In the genomic region with DNA sequence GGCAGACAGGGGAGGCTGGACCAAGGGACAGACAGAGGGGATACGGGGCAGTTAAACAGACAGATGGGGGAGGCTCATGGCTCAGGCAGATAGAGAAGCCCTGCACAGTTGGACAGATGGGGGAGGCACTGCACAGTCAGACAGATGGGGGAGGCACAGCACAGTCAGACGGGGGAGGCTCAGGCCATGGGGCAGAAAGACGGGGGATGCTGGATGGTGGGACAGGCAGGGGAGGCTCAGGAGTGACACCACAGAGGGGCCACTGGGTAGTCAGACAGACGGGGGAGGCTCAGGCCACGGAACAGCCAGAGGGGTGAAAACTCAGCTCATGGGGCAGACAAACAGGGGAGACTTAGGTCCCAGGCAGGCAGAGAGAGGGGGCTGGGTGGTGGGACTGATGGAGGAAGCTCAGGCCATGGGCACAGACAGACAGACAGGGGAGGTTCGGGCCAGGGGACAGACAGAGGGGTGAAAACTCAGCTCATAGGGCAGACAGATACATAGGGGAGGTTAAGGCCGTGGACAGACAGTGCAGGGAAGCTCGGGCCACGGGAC, we compare ENCODE assay signal across 8 cellular contexts. TPM values are rescaled to one million over a fixed set of nuclear protein-coding genes. Genes with fewer than 3 reads are reported as not detected.
DNase-seq lines count a peak whose midpoint lies in the region; ATAC-seq and TF ChIP-seq lines count a peak whose summit lies in the region.

No MANE protein-coding gene starts in this region.

- no peak for TF ChIP-seq RAD21 in SK-N-SH (IDR thresholded peaks at IDR 0.05; ENCODE audit: low read length)

- TF ChIP-seq EP300 in SK-N-SH (IDR thresholded peaks at IDR 0.05; ENCODE audit: borderline replicate concordance in 1 of 2, low read depth in 1 of 2, low read length in 1 of 2) = no peak

- H2AFZ ChIP-seq in SK-N-SH (ENCODE audit: low read depth) = peak overlapping the region; percentile 99; the same call in 1 of the 2 replicates

- no peak overlapping the region for H3K27ac ChIP-seq in SK-N-SH (ENCODE audit: low read depth in 2 of 2, low read length in 1 of 2)
- H3K27ac ChIP-seq in stomach smooth muscle (ENCODE audit: low read length) = peak overlapping the region; percentile 49

- H3K79me2 ChIP-seq in SK-N-SH (ENCODE audit: insufficient read depth) = peaks cover 55% of the 10 kb centered on the region

- TF ChIP-seq CTCF in SK-N-SH (IDR thresholded peaks at IDR 0.05) (no peak), kidney epithelial cell (IDR thresholded peaks at IDR 0.05; ENCODE audit: insufficient read depth, low read length, poor library complexity, severe bottlenecking) (no peak)

- H3K36me3 Mint-ChIP-seq in activated naive CD8-positive, alpha-beta T cell treated with anti-CD3 and anti-CD28 coated beads for 36 hours = peaks cover 12% of the 10 kb centered on the region

- H3K4me3 Mint-ChIP-seq in activated naive CD8-positive, alpha-beta T cell treated with anti-CD3 and anti-CD28 coated beads for 36 hours = peak overlapping the region; percentile 93

- peak overlapping the region; percentile 79 for H3K27ac Mint-ChIP-seq in activated naive CD8-positive, alpha-beta T cell treated with anti-CD3 and anti-CD28 coated beads for 36 hours

- no peaks in the 10 kb centered on the region for H3K27me3 Mint-ChIP-seq in activated naive CD8-positive, alpha-beta T cell treated with anti-CD3 and anti-CD28 coated beads for 36 hours

- POLR2A ChIA-PET in SK-N-SH (lab: Yijun Ruan, JAX) = interaction anchor here (0.6 to 1.1 kb wide), 3 partner anchors 17 to 206 kb away, joined by 3 to 5 read pairs (median 3); no protein-coding TSS in a partner anchor

- WGBS in SK-N-SH (ENCODE audit: low lambda C conversion rate) = 38% methylated on average over 9 of the region's 9 CpGs

- no peaks in the 10 kb centered on the region for H3F3A ChIP-seq in SK-N-SH (replicated peaks; ENCODE audit: insufficient read depth)

- H3K4me2 ChIP-seq in SK-N-SH = peak overlapping the region; percentile 97

- peaks cover 31% of the 10 kb centered on the region for H3K4me1 Mint-ChIP-seq in activated naive CD8-positive, alpha-beta T cell treated with anti-CD3 and anti-CD28 coated beads for 36 hours

- H3K4me3 ChIP-seq in SK-N-SH (ENCODE audit: low read depth in 2 of 2, low read length in 1 of 2) (peak overlapping the region; percentile 67 to 98), kidney epithelial cell (ENCODE audit: low read depth, low read length) (peak overlapping the region; percentile 89), stomach smooth muscle (ENCODE audit: low read length in 2 of 2) (peak overlapping the region; percentile 75 to 94)

- H3K9ac ChIP-seq in SK-N-SH = peak overlapping the region; percentile 58
- peak overlapping the region; percentile 71 to 76 for H3K9ac ChIP-seq in stomach smooth muscle (ENCODE audit: low read length in 2 of 2)

- H3K27me3 ChIP-seq in SK-N-SH (ENCODE audit: insufficient read depth) (no peaks in the 10 kb centered on the region), kidney epithelial cell (ENCODE audit: control insufficient read depth, insufficient read depth, low read length) (no peaks in the 10 kb centered on the region), stomach smooth muscle (ENCODE audit: control insufficient read depth in 1 of 2, insufficient read depth in 2 of 2, low read length in 2 of 2) (no peaks in the 10 kb centered on the region)

- H3K9me3 ChIP-seq in SK-N-SH = no peaks in the 10 kb centered on the region
- no peaks in the 10 kb centered on the region for H3K9me3 ChIP-seq in stomach smooth muscle (ENCODE audit: control insufficient read depth in 2 of 2, low read length in 2 of 2)

- H4K20me1 ChIP-seq in SK-N-SH (ENCODE audit: insufficient read depth) = peaks cover 11% of the 10 kb centered on the region; the same call in 1 of the 2 replicates

- CTCF ChIA-PET in SK-N-SH (lab: Yijun Ruan, JAX) = interaction anchor here (0.9 to 7.3 kb wide), 7 partner anchors 10 to 281 kb away, joined by 3 to 73 read pairs (median 5); a partner anchor contains a TSS

- peaks cover 3 to 15% of the 10 kb centered on the region in 2 experiments; a peak in 1 of 4 replicates for H3K4me1 ChIP-seq in SK-N-SH (ENCODE audit: control insufficient read depth in 1 of 2, insufficient read depth in 2 of 2, low read depth in 1 of 2, low read length in 1 of 2)
- H3K4me1 ChIP-seq in stomach smooth muscle (ENCODE audit: control insufficient read depth, insufficient read depth, low read length) = peaks cover 26% of the 10 kb centered on the region

- H3K36me3 ChIP-seq in SK-N-SH (replicated peaks in 1 of 2; ENCODE audit: control insufficient read depth in 1 of 2, insufficient read depth in 2 of 2, low read length in 1 of 2) (no peaks in the 10 kb centered on the region), kidney epithelial cell (ENCODE audit: control insufficient read depth, insufficient read depth, low read length) (peaks cover 1% of the 10 kb centered on the region), stomach smooth muscle (ENCODE audit: control insufficient read depth in 2 of 2, insufficient read depth in 2 of 2, low read length in 2 of 2) (no peaks in the 10 kb centered on the region)

- ATAC-seq in SK-N-SH treated with all-trans-retinoic acid at 6 μM for 48 hours (no peak), GM19467 (IDR thresholded peaks at IDR 0.05; ENCODE audit: unreplicated experiment) (no peak), GM21381 (IDR thresholded peaks at IDR 0.05; ENCODE audit: unreplicated experiment) (no peak)

- H3K9me2 ChIP-seq in SK-N-SH = no peaks in the 10 kb centered on the region

- no peak for DNase-seq in SK-N-SH
- DNase-seq in activated naive CD8-positive, alpha-beta T cell treated with anti-CD3 and anti-CD28 coated beads for 36 hours = no peak
- DNase-seq in kidney epithelial cell (ENCODE audit: low read depth) = no peak
- no peak for DNase-seq in T-helper 9 cell

- no peaks in the 10 kb centered on the region for H3K9me3 Mint-ChIP-seq in activated naive CD8-positive, alpha-beta T cell treated with anti-CD3 and anti-CD28 coated beads for 36 hours

TF ChIP-seq in SK-N-SH, 30 proteins besides CTCF, POLR2A, EP300 and RAD21 (continues in another document):
- TF ChIP-seq FOXJ3 (CRISPR knock-in tag; IDR thresholded peaks at IDR 0.05) (no peak), FOXM1 (IDR thresholded peaks at IDR 0.05; ENCODE audit: low read depth) (no peak), GABPA (IDR thresholded peaks at IDR 0.05; ENCODE audit: low read depth) (no peak), MXI1 (IDR thresholded peaks at IDR 0.05; ENCODE audit: low read depth, low read length) (no peak), MEF2A (IDR thresholded peaks at IDR 0.05; ENCODE audit: borderline replicate concordance, low read depth) (no peak)
- TF ChIP-seq, protein P1, sequence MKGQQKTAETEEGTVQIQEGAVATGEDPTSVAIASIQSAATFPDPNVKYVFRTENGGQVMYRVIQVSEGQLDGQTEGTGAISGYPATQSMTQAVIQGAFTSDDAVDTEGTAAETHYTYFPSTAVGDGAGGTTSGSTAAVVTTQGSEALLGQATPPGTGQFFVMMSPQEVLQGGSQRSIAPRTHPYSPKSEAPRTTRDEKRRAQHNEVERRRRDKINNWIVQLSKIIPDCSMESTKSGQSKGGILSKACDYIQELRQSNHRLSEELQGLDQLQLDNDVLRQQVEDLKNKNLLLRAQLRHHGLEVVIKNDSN (IDR thresholded peaks at IDR 0.05; ENCODE audit: borderline replicate concordance, low read depth) = no peak

TF ChIP-seq in SK-N-SH treated with all-trans-retinoic acid at 6 μM for 48 hours, 23 proteins besides CTCF, POLR2A, EP300 and RAD21:
- TF ChIP-seq SNAI2 (CRISPR knock-in tag; IDR thresholded peaks at IDR 0.05) (no peak), PPARA (CRISPR knock-in tag; IDR thresholded peaks at IDR 0.05; ENCODE audit: borderline replicate concordance) (no peak)

RNA-seq across cellular contexts. Expression of a gene that starts 0.9 kb away (rescaled TPM):
- polyA plus RNA-seq in SK-N-SH (2012; rRNA removed) = 45.9 and 53.3 TPM in 2 replicates
- 23.5 and 33.7 TPM in 2 replicates for polyA plus RNA-seq in SK-N-SH (2012; cell fraction: cytosol; rRNA removed)
- polyA plus RNA-seq in SK-N-SH (2012; cell fraction: nucleus; rRNA removed) = 152 and 202 TPM in 2 replicates
- 10 to 100 TPM; 73.2 to 76.1 TPM for total RNA-seq in activated naive CD8-positive, alpha-beta T cell treated with anti-CD3 and anti-CD28 coated beads for 36 hours
- total RNA-seq in kidney epithelial cell = 154 and 222 TPM in 2 replicates

RNA-seq across cellular contexts. Expression of a gene that starts 16.2 kb away (rescaled TPM):
- polyA plus RNA-seq in SK-N-SH (2012; rRNA removed) = 88.2 and 92.0 TPM in 2 replicates
- polyA plus RNA-seq in SK-N-SH (2012; cell fraction: cytosol; rRNA removed) = 70.6 and 79.6 TPM in 2 replicates
- 217 and 375 TPM in 2 replicates for polyA plus RNA-seq in SK-N-SH (2012; cell fraction: nucleus; rRNA removed)
- total RNA-seq in activated naive CD8-positive, alpha-beta T cell treated with anti-CD3 and anti-CD28 coated beads for 36 hours = 10 to 100 TPM; 37.1 to 41.6 TPM
- total RNA-seq in kidney epithelial cell = 77.8 and 84.5 TPM in 2 replicates

RNA-seq across cellular contexts. Expression of a gene that starts 17.5 kb away (rescaled TPM):
- 0.12 TPM in 1 of 2 replicates, not detected in the other for polyA plus RNA-seq in SK-N-SH (2012; rRNA removed)
- not detected in 2 replicates for polyA plus RNA-seq in SK-N-SH (2012; cell fraction: cytosol; rRNA removed)
- 0.14 and 0.34 TPM in 2 replicates for polyA plus RNA-seq in SK-N-SH (2012; cell fraction: nucleus; rRNA removed)
- 1 to 10 TPM; 1.2 to 2.2 TPM for total RNA-seq in activated naive CD8-positive, alpha-beta T cell treated with anti-CD3 and anti-CD28 coated beads for 36 hours
- not detected in 2 replicates for total RNA-seq in kidney epithelial cell

RNA-seq across cellular contexts. Expression of a gene that starts 28.8 kb away (rescaled TPM):
- polyA plus RNA-seq in SK-N-SH (2012; rRNA removed) = 0.20 and 0.26 TPM in 2 replicates
- polyA plus RNA-seq in SK-N-SH (2012; cell fraction: cytosol; rRNA removed) = 0.10 and 0.14 TPM in 2 replicates
- 0.54 and 0.60 TPM in 2 replicates for polyA plus RNA-seq in SK-N-SH (2012; cell fraction: nucleus; rRNA removed)
- under 1 TPM; 0.32 to 0.43 TPM for total RNA-seq in activated naive CD8-positive, alpha-beta T cell treated with anti-CD3 and anti-CD28 coated beads for 36 hours
- total RNA-seq in kidney epithelial cell = 0.21 TPM in 1 of 2 replicates, not detected in the other

RNA-seq across cellular contexts. Expression of a gene that starts 50.2 kb away (rescaled TPM):
- 0.78 and 0.92 TPM in 2 replicates for polyA plus RNA-seq in SK-N-SH (2012; rRNA removed)
- 0.55 and 1.1 TPM in 2 replicates for polyA plus RNA-seq in SK-N-SH (2012; cell fraction: cytosol; rRNA removed)
- polyA plus RNA-seq in SK-N-SH (2012; cell fraction: nucleus; rRNA removed) = 0.91 and 1.2 TPM in 2 replicates
- 1 to 10 TPM; 2.8 to 3.1 TPM for total RNA-seq in activated naive CD8-positive, alpha-beta T cell treated with anti-CD3 and anti-CD28 coated beads for 36 hours
- total RNA-seq in kidney epithelial cell = 0.04 and 0.21 TPM in 2 replicates
